ENCODE assay signal across 25 cellular contexts in genomic region chr11:111361082-111361801, GRCh38. TPM values are rescaled to one million over a fixed set of nuclear protein-coding genes. Genes with fewer than 3 reads are reported as not detected.
A peak's percentile ranks its signal among the peaks of the same experiment; 100 is the strongest.
DNase-seq lines count a peak whose midpoint lies in the region; ATAC-seq, FAIRE-seq and TF ChIP-seq lines count a peak whose summit lies in the region.
"Had no signal": no experiment of that assay in that cellular context is flagged by ENCODE, and none has a peak within 500 bp of the region (broad histone marks: within the 10 kb centered on the region; RNA-seq: fewer than 3 reads in every experiment).

No MANE protein-coding gene starts in this region.

- intact Hi-C loops in mammary epithelial cell (cut with micrococcal nuclease) = no loop called here
- intact Hi-C loops in CD4-positive, alpha-beta memory T cell (cut with micrococcal nuclease) = no loop called here
- intact Hi-C loops in activated naive CD4-positive, alpha-beta T cell treated with anti-CD3 and anti-CD28 coated beads for 36 hours (cut with micrococcal nuclease) = no loop called here

- H3K4me3 ChIP-seq in mammary epithelial cell (replicated peaks in 1 of 3; ENCODE audit: insufficient read depth in 1 of 3, low read depth in 2 of 3, low read length in 3 of 3) (no peak overlapping the region), small intestine (ENCODE audit: low read depth in 1 of 2, low read length in 2 of 2) (no peak overlapping the region)
- no peak overlapping the region for H3K4me3 ChIP-seq in CD4-positive, alpha-beta memory T cell (ENCODE audit: low read length in 2 of 2)
- H3K4me3 ChIP-seq: gastrocnemius medialis, GM23338, SJSA1 had no signal

- no peak for FAIRE-seq in small intestine (lab: Jason Lieb, UNC)
- FAIRE-seq: HTR-8/SVneo had no signal

- H3K36me3 Mint-ChIP-seq in CD4-positive, alpha-beta memory T cell = no peaks in the 10 kb centered on the region
- H3K36me3 Mint-ChIP-seq in activated naive CD4-positive, alpha-beta T cell treated with anti-CD3 and anti-CD28 coated beads for 36 hours (ENCODE audit: low read depth) = no peaks in the 10 kb centered on the region
- H3K36me3 Mint-ChIP-seq: activated CD8-positive, alpha-beta memory T cell treated with anti-CD3 and anti-CD28 coated beads, Interleukin-2, amount 10 ng/mL, durations not matched to agents 7 days and 5 days had no signal

- no peaks in the 10 kb centered on the region for H3K9me3 ChIP-seq in mammary epithelial cell (replicated peaks; ENCODE audit: insufficient read depth, low read length)
- no peaks in the 10 kb centered on the region for H3K9me3 ChIP-seq in small intestine (ENCODE audit: control insufficient read depth, low read depth)
- H3K9me3 ChIP-seq in CD4-positive, alpha-beta memory T cell (ENCODE audit: control insufficient read depth in 1 of 2, low read length in 2 of 2) = no peaks in the 10 kb centered on the region
- H3K9me3 ChIP-seq: gastrocnemius medialis, SJSA1 had no signal

- peak; percentile 43 to 53 for DNase-seq in NCI-H526 (lab: John Stamatoyannopoulos, UW)
- peak; percentile 9 for DNase-seq in mammary epithelial cell
- DNase-seq in small intestine = no peak
- no peak for DNase-seq in CD4-positive, alpha-beta memory T cell
- no peak for DNase-seq in activated naive CD4-positive, alpha-beta T cell treated with anti-CD3 and anti-CD28 coated beads for 36 hours
- DNase-seq: activated CD4-positive, alpha-beta T cell treated with anti-CD3 and anti-CD28 coated beads for 1 hour; activated CD8-positive, alpha-beta memory T cell treated with anti-CD3 and anti-CD28 coated beads, Interleukin-2, amount 10 ng/mL, durations not matched to agents 7 days and 5 days; activated effector memory CD4-positive, alpha-beta T cell treated with anti-CD3 and anti-CD28 coated beads, Interleukin-2, amount 50 U/mL, for 16 hours; gastrocnemius medialis; NCI-H1417 treated with DMSO at 0.1 percent for 48 hours; NCI-H2171; NCI-H748 treated with DMSO at 0.1 percent for 48 hours; nephron progenitor cell; posterior cingulate gyrus; stimulated activated CD4-positive, alpha-beta T cell treated with anti-CD3 and anti-CD28 coated beads, Interleukin-4, amount 100 ng/mL, for 24 hours; T1000 had no signal

- no peak for TF ChIP-seq CTCF in mammary epithelial cell (conservative IDR thresholded peaks at IDR 0.05 in 1 of 2, IDR thresholded peaks at IDR 0.05 in 1 of 2; ENCODE audit: extremely low read depth in 1 of 2, insufficient read depth in 1 of 2, low read depth in 1 of 2, low read length in 2 of 2)

- H3K4me1 ChIP-seq in mammary epithelial cell (ENCODE audit: insufficient read depth, low read length) = no peaks in the 10 kb centered on the region
- H3K4me1 ChIP-seq in small intestine (ENCODE audit: control insufficient read depth in 2 of 2, insufficient read depth in 1 of 2, low read depth in 1 of 2, low read length in 1 of 2) = peaks cover 0 to 3% of the 10 kb centered on the region in 2 donors
- H3K4me1 ChIP-seq in CD4-positive, alpha-beta memory T cell (ENCODE audit: insufficient read depth, low read length) = no peaks in the 10 kb centered on the region
- H3K4me1 ChIP-seq: gastrocnemius medialis, SJSA1 had no signal

- no peaks in the 10 kb centered on the region for H3K27me3 Mint-ChIP-seq in CD4-positive, alpha-beta memory T cell
- H3K27me3 Mint-ChIP-seq in activated naive CD4-positive, alpha-beta T cell treated with anti-CD3 and anti-CD28 coated beads for 36 hours (ENCODE audit: low read depth) = no peaks in the 10 kb centered on the region
- H3K27me3 Mint-ChIP-seq: activated CD8-positive, alpha-beta memory T cell treated with anti-CD3 and anti-CD28 coated beads, Interleukin-2, amount 10 ng/mL, durations not matched to agents 7 days and 5 days had no signal

- ATAC-seq in HG02970 (IDR thresholded peaks at IDR 0.05; ENCODE audit: low FRiP score, unreplicated experiment) = no peak
- ATAC-seq: activated CD8-positive, alpha-beta memory T cell treated with anti-CD3 and anti-CD28 coated beads, Interleukin-2, amount 10 ng/mL, durations not matched to agents 7 days and 5 days; gastrocnemius medialis; GM23338; Panc1 had no signal

- 66% methylated on average over 7 of the region's 7 CpGs for WGBS in mammary epithelial cell (ENCODE audit: low coverage, missing lambda C conversion rate)
- WGBS in small intestine, 3 donors = 71 to 85% (median 81%) methylated on average over 7 of the region's 7 CpGs

- no peak overlapping the region for H3K4me2 ChIP-seq in mammary epithelial cell (ENCODE audit: insufficient read depth, low read depth, low read length)
- H3K4me2 ChIP-seq: GM23338 had no signal

- no peaks in the 10 kb centered on the region for H3K4me1 Mint-ChIP-seq in CD4-positive, alpha-beta memory T cell
- H3K4me1 Mint-ChIP-seq in activated naive CD4-positive, alpha-beta T cell treated with anti-CD3 and anti-CD28 coated beads for 36 hours (ENCODE audit: low read depth) = no peaks in the 10 kb centered on the region
- H3K4me1 Mint-ChIP-seq: activated CD8-positive, alpha-beta memory T cell treated with anti-CD3 and anti-CD28 coated beads, Interleukin-2, amount 10 ng/mL, durations not matched to agents 7 days and 5 days; GM23338 had no signal

- CTCF ChIA-PET in mammary epithelial cell (lab: Charles Lee; ENCODE audit: low non-redundant PET) = no interaction called here
- CTCF ChIA-PET in CD4-positive, alpha-beta memory T cell (lab: Charles Lee; ENCODE audit: partially characterized antibody) = interaction anchor here (0.6 to 1.7 kb wide), 2 partner anchors 18 to 75 kb away, joined by 3 to 4 read pairs; partner anchors contain the start of gene POU2AF1
- CTCF ChIA-PET in activated naive CD4-positive, alpha-beta T cell treated with anti-CD3 and anti-CD28 coated beads for 36 hours (lab: Charles Lee) = interaction anchor here (1.0 kb wide), 1 partner anchor 67 kb away, joined by 3 read pairs; no protein-coding TSS in a partner anchor

- H3K4me3 Mint-ChIP-seq in CD4-positive, alpha-beta memory T cell = no peak overlapping the region
- H3K4me3 Mint-ChIP-seq in activated naive CD4-positive, alpha-beta T cell treated with anti-CD3 and anti-CD28 coated beads for 36 hours = no peak overlapping the region
- H3K4me3 Mint-ChIP-seq: activated CD8-positive, alpha-beta memory T cell treated with anti-CD3 and anti-CD28 coated beads, Interleukin-2, amount 10 ng/mL, durations not matched to agents 7 days and 5 days; GM23338; nephron progenitor cell had no signal

- H3K27me3 ChIP-seq in mammary epithelial cell (ENCODE audit: insufficient read depth, low read length) = no peaks in the 10 kb centered on the region
- no peaks in the 10 kb centered on the region for H3K27me3 ChIP-seq in small intestine (ENCODE audit: control insufficient read depth in 2 of 2, insufficient read depth in 2 of 2, low read length in 2 of 2)
- no peaks in the 10 kb centered on the region for H3K27me3 ChIP-seq in CD4-positive, alpha-beta memory T cell (ENCODE audit: insufficient read depth, low read length)
- H3K27me3 ChIP-seq: gastrocnemius medialis, SJSA1 had no signal

- H2AFZ ChIP-seq in mammary epithelial cell (ENCODE audit: low read depth, low read length) = no peak overlapping the region
- H2AFZ ChIP-seq: GM23338 had no signal

- POLR2A ChIA-PET in CD4-positive, alpha-beta memory T cell (lab: Charles Lee; ENCODE audit: partially characterized antibody) = no interaction called here

- no peaks in the 10 kb centered on the region for H3K36me3 ChIP-seq in mammary epithelial cell (ENCODE audit: insufficient read depth, low read length)
- no peaks in the 10 kb centered on the region for H3K36me3 ChIP-seq in small intestine (ENCODE audit: control insufficient read depth in 2 of 2, insufficient read depth in 2 of 2, low read length in 2 of 2)
- H3K36me3 ChIP-seq in CD4-positive, alpha-beta memory T cell (ENCODE audit: insufficient read depth, low read length) = no peaks in the 10 kb centered on the region
- H3K36me3 ChIP-seq: gastrocnemius medialis, SJSA1 had no signal

- no peaks in the 10 kb centered on the region for H3K9me3 Mint-ChIP-seq in CD4-positive, alpha-beta memory T cell
- no peaks in the 10 kb centered on the region for H3K9me3 Mint-ChIP-seq in activated naive CD4-positive, alpha-beta T cell treated with anti-CD3 and anti-CD28 coated beads for 36 hours
- H3K9me3 Mint-ChIP-seq: GM23338, nephron progenitor cell had no signal

- no peak overlapping the region for H3K27ac Mint-ChIP-seq in CD4-positive, alpha-beta memory T cell
- H3K27ac Mint-ChIP-seq in activated naive CD4-positive, alpha-beta T cell treated with anti-CD3 and anti-CD28 coated beads for 36 hours = no peak overlapping the region
- H3K27ac Mint-ChIP-seq: activated CD8-positive, alpha-beta memory T cell treated with anti-CD3 and anti-CD28 coated beads, Interleukin-2, amount 10 ng/mL, durations not matched to agents 7 days and 5 days; GM23338; nephron progenitor cell had no signal

- in situ Hi-C loops in mammary epithelial cell (cut with MboI; ENCODE audit: low sequenced_read_pairs in 2 of 2) = no loop called here

- BruUV-seq in mammary epithelial cell (replicated peaks; lab: Mats Ljungman, UMichigan) = no TSS peak

- peak; percentile 32 for TF ChIP-seq POLR2A in GM18526 (IDR thresholded peaks at IDR 0.05; ENCODE audit: extremely low read depth, insufficient read length)

- H3K9ac ChIP-seq in mammary epithelial cell (ENCODE audit: insufficient read depth, low read length) = no peak overlapping the region

- H3K27ac ChIP-seq in mammary epithelial cell (ENCODE audit: insufficient read depth, low read depth, low read length) = no peak overlapping the region
- peak overlapping the region; percentile 73 for H3K27ac ChIP-seq in small intestine (ENCODE audit: low read depth in 1 of 2, low read length in 1 of 2)
- no peak overlapping the region for H3K27ac ChIP-seq in CD4-positive, alpha-beta memory T cell (ENCODE audit: low read depth, low read length)
- H3K27ac ChIP-seq: gastrocnemius medialis, SJSA1 had no signal

- no peaks in the 10 kb centered on the region for H3K79me2 ChIP-seq in mammary epithelial cell (ENCODE audit: insufficient read depth, low read length)

- H4K20me1 ChIP-seq in mammary epithelial cell (ENCODE audit: insufficient read depth, low read length) = no peaks in the 10 kb centered on the region

- dilution Hi-C loops in mammary epithelial cell (cut with HindIII; ENCODE audit: low sequenced_read_pairs) = loop anchor here (5.0 kb wide), 2 partner anchors 44 to 94 kb away; no protein-coding TSS in a partner anchor

RNA-seq across cellular contexts. Expression of gene POU2AF1, which starts 17.8 kb away (rescaled TPM):
- total RNA-seq in mammary epithelial cell = under 1 TPM; 0.33 to 0.56 TPM
- polyA plus RNA-seq in mammary epithelial cell (0.10 TPM), small intestine (1 to 10 TPM; 1.1 to 9.2 (median 5.6) TPM)
- polyA minus RNA-seq in mammary epithelial cell = not detected
- under 1 TPM; 0.47 to 0.64 TPM for total RNA-seq in CD4-positive, alpha-beta memory T cell
- 1 to 10 TPM in 1 of 2 donors, under 1 TPM in 1; 0.37 to 2.0 TPM for polyA plus RNA-seq in CD4-positive, alpha-beta memory T cell
- under 1 TPM; 0.48 to 0.62 TPM for total RNA-seq in activated naive CD4-positive, alpha-beta T cell treated with anti-CD3 and anti-CD28 coated beads for 36 hours
- total RNA-seq: Daoy, dermis microvascular lymphatic vessel endothelial cell, epithelial cell of proximal tubule, GM23338, SJSA1 had no signal
- polyA plus RNA-seq: GM23338 had no signal

Comparison
In these comparisons a context has a peak if more than half of its experiments do, and no peak if none do; other contexts are left out.
1. DNase-seq: peak in NCI-H526 (2 of 2) and mammary epithelial cell (single experiment); none in small intestine (single experiment), CD4-positive, alpha-beta memory T cell (0 of 5) and activated naive CD4-positive, alpha-beta T cell treated with anti-CD3 and anti-CD28 coated beads for 36 hours (single experiment).
2. H3K27ac ChIP-seq: peak in small intestine (2 of 2); none in mammary epithelial cell (single experiment) and CD4-positive, alpha-beta memory T cell (single experiment).